22 cellular contexts compared by ENCODE assay signal in the genomic region with DNA sequence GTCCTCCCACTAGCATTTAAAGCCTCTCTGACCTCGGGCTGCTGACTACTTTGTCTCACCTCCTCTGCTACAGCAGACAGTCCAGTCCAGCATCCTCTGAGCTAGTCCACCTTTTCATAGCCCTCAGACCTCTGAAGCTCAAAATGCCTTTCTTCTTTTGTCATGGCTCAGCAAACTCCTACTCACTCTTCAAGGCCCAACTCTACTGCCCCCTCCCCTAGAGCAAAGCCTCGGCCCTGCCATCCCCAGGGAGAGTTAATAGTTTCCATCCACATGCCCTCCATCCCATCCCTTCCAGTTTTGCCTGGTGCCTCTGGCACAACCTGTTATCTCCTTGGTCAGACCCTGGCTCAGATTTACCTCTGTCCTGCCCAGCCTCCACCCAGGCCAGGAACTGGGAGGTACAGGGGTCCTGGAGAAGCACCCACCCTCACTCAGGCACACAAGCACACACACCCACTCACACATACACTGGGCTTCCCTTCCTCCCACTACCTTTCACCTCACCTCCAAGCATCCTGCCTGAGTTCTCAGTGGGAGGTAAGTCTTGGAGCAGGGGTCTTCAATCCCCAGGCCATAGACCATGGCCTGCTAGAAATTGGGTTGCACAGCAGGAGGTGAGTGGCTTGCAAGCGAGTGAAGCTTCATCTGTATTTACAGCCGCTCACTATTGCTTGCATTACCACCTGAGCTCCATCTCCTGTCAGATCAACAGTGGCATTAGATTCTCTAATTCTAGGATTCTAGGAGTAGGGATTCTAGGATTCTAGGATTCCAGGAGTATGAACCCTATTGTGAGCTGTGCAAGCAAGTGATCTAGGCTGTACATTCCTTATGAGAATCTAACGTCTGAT. TPM values are rescaled to one million over a fixed set of nuclear protein-coding genes. Genes with fewer than 3 reads are reported as not detected.
"Had no signal": no experiment of that assay in that cellular context is flagged by ENCODE, and none has a peak within 500 bp of the region (broad histone marks: within the 10 kb centered on the region; RNA-seq: fewer than 3 reads in every experiment).

No MANE protein-coding gene starts in this region.

- H3K9me3 Mint-ChIP-seq: activated CD4-positive, alpha-beta memory T cell treated with anti-CD3 and anti-CD28 coated beads, Interleukin-2, amount 10 ng/mL, durations not matched to agents 7 days and 5 days; activated naive CD4-positive, alpha-beta T cell treated with anti-CD3 and anti-CD28 coated beads, Interleukin-2, amount 50 U/mL, for 24 hours; activated T-cell treated with anti-CD3 and anti-CD28 coated beads, Interleukin-2, amount 50 U/mL, for 24 hours; stimulated activated naive B cell treated with anti-CD40 and anti-IgM and Interleukin-4, amounts not matched to agents 10 μg/mL and 1 μg/mL and 100 μg/mL, for 72 hours had no signal

- H3K79me2 ChIP-seq: parathyroid adenoma had no signal

- ATAC-seq: activated CD8-positive, alpha-beta memory T cell treated with anti-CD3 and anti-CD28 coated beads, Interleukin-2, amount 10 ng/mL, durations not matched to agents 7 days and 5 days; left lung; right lobe of liver; stimulated activated naive B cell treated with anti-CD40 and anti-IgM and Interleukin-4, amounts not matched to agents 10 μg/mL and 1 μg/mL and 100 μg/mL, for 72 hours had no signal

- H3K9me3 ChIP-seq: left lung, neutrophil, right lobe of liver, thyroid gland had no signal

- H3K27ac ChIP-seq: cardiac muscle cell, dorsolateral prefrontal cortex, left lung, neutrophil, parathyroid adenoma, right lobe of liver, thyroid gland had no signal

- H2AFZ ChIP-seq: parathyroid adenoma had no signal

- H3K27ac Mint-ChIP-seq: activated CD4-positive, alpha-beta memory T cell treated with anti-CD3 and anti-CD28 coated beads, Interleukin-2, amount 10 ng/mL, durations not matched to agents 7 days and 5 days; activated CD8-positive, alpha-beta memory T cell treated with anti-CD3 and anti-CD28 coated beads, Interleukin-2, amount 10 ng/mL, durations not matched to agents 7 days and 5 days; activated naive CD4-positive, alpha-beta T cell treated with anti-CD3 and anti-CD28 coated beads, Interleukin-2, amount 50 U/mL, for 24 hours; activated T-cell treated with anti-CD3 and anti-CD28 coated beads, Interleukin-2, amount 50 U/mL, for 24 hours; stimulated activated naive B cell treated with anti-CD40 and anti-IgM and Interleukin-4, amounts not matched to agents 10 μg/mL and 1 μg/mL and 100 μg/mL, for 72 hours had no signal

- H3K4me1 ChIP-seq: parathyroid adenoma, right lobe of liver had no signal

- H3K36me3 Mint-ChIP-seq: activated CD8-positive, alpha-beta memory T cell treated with anti-CD3 and anti-CD28 coated beads, Interleukin-2, amount 10 ng/mL, durations not matched to agents 7 days and 5 days; activated naive CD4-positive, alpha-beta T cell treated with anti-CD3 and anti-CD28 coated beads, Interleukin-2, amount 50 U/mL, for 24 hours; stimulated activated naive B cell treated with anti-CD40 and anti-IgM and Interleukin-4, amounts not matched to agents 10 μg/mL and 1 μg/mL and 100 μg/mL, for 72 hours had no signal

- DNase-seq: activated CD4-positive, alpha-beta memory T cell treated with anti-CD3 and anti-CD28 coated beads, Interleukin-2, amount 10 ng/mL, durations not matched to agents 7 days and 5 days; activated CD4-positive, alpha-beta T cell treated with anti-CD3 and anti-CD28 coated beads for 48 hours; activated CD4-positive, CD25-positive, alpha-beta regulatory T cell; activated CD8-positive, alpha-beta memory T cell treated with anti-CD3 and anti-CD28 coated beads, Interleukin-2, amount 10 ng/mL, durations not matched to agents 7 days and 5 days; activated effector memory CD4-positive, alpha-beta T cell treated with Interleukin-2 at 50 U/mL for 16 hours; activated T-cell treated with anti-CD3 and anti-CD28 coated beads, Interleukin-2, amount 50 U/mL, for 24 hours; dorsolateral prefrontal cortex; erythroblast; foreskin melanocyte; left lung; mammary epithelial cell; stimulated activated CD4-positive, alpha-beta T cell treated with anti-CD3 and anti-CD28 coated beads, Interleukin-4, amount 100 ng/mL, for 4 hours; stimulated activated naive B cell treated with anti-CD40 and anti-IgM and Interleukin-4, amounts not matched to agents 10 μg/mL and 1 μg/mL and 100 μg/mL, for 72 hours; T-helper 1 cell; T1000; thyroid gland had no signal

- H3K36me3 ChIP-seq: cardiac muscle cell, left lung, neutrophil, right lobe of liver, thyroid gland had no signal

- H3K4me3 ChIP-seq: cardiac muscle cell, dorsolateral prefrontal cortex, left lung, right lobe of liver, smooth muscle cell, thyroid gland had no signal

- H3K27me3 ChIP-seq: cardiac muscle cell, dorsolateral prefrontal cortex, right lobe of liver, thyroid gland had no signal

- H3K4me3 Mint-ChIP-seq: activated CD4-positive, alpha-beta memory T cell treated with anti-CD3 and anti-CD28 coated beads, Interleukin-2, amount 10 ng/mL, durations not matched to agents 7 days and 5 days; activated CD8-positive, alpha-beta memory T cell treated with anti-CD3 and anti-CD28 coated beads, Interleukin-2, amount 10 ng/mL, durations not matched to agents 7 days and 5 days; activated naive CD4-positive, alpha-beta T cell treated with anti-CD3 and anti-CD28 coated beads, Interleukin-2, amount 50 U/mL, for 24 hours; activated T-cell treated with anti-CD3 and anti-CD28 coated beads, Interleukin-2, amount 50 U/mL, for 24 hours; stimulated activated naive B cell treated with anti-CD40 and anti-IgM and Interleukin-4, amounts not matched to agents 10 μg/mL and 1 μg/mL and 100 μg/mL, for 72 hours had no signal

- H3K4me2 ChIP-seq: smooth muscle cell had no signal

RNA-seq across cellular contexts. Expression of a gene that starts 18.1 kb away (rescaled TPM):
- total RNA-seq: activated CD4-positive, alpha-beta memory T cell treated with anti-CD3 and anti-CD28 coated beads, Interleukin-2, amount 10 ng/mL, durations not matched to agents 7 days and 5 days had no signal
